In genomic region chr6:101086473-101086872, GRCh38 we compare ENCODE assay signal across 23 cellular contexts.
"Had no signal": no experiment of that assay in that cellular context is flagged by ENCODE, and none has a peak within 500 bp of the region (broad histone marks: within the 10 kb centered on the region; RNA-seq: fewer than 3 reads in every experiment).

No MANE protein-coding gene starts in this region.

- H3K4me3 ChIP-seq: gastroesophageal sphincter, sigmoid colon, smooth muscle cell, stomach, vagina had no signal

- H3K9me3 Mint-ChIP-seq: type B pancreatic cell had no signal

- H3K4me3 Mint-ChIP-seq: activated CD4-positive, alpha-beta memory T cell treated with anti-CD3 and anti-CD28 coated beads for 36 hours; activated naive CD8-positive, alpha-beta T cell treated with anti-CD3 and anti-CD28 coated beads, Interleukin-2, amount 50 U/mL, for 24 hours; activated T-cell treated with anti-CD3 and anti-CD28 coated beads, Interleukin-2, amount 50 U/mL, for 72 hours; naive thymus-derived CD4-positive, alpha-beta T cell; stimulated activated memory B cell treated with anti-CD40 and anti-IgM and Interleukin-4, amounts not matched to agents 10 μg/mL and 1 μg/mL and 100 μg/mL, for 72 hours; type B pancreatic cell had no signal

- H3K4me1 ChIP-seq: gastroesophageal sphincter, sigmoid colon, stomach, vagina had no signal

- H3K27ac Mint-ChIP-seq: activated CD4-positive, alpha-beta memory T cell treated with anti-CD3 and anti-CD28 coated beads for 36 hours; activated naive CD8-positive, alpha-beta T cell treated with anti-CD3 and anti-CD28 coated beads, Interleukin-2, amount 50 U/mL, for 24 hours; activated T-cell treated with anti-CD3 and anti-CD28 coated beads, Interleukin-2, amount 50 U/mL, for 72 hours; naive thymus-derived CD4-positive, alpha-beta T cell; stimulated activated memory B cell treated with anti-CD40 and anti-IgM and Interleukin-4, amounts not matched to agents 10 μg/mL and 1 μg/mL and 100 μg/mL, for 72 hours; type B pancreatic cell had no signal

- H3K27ac ChIP-seq: epithelial cell of prostate, gastroesophageal sphincter, sigmoid colon, stomach, vagina had no signal

- H3K9me3 ChIP-seq: sigmoid colon, vagina had no signal

- H3K27me3 ChIP-seq: gastroesophageal sphincter, sigmoid colon, stomach, vagina had no signal

- ATAC-seq: activated naive CD8-positive, alpha-beta T cell treated with anti-CD3 and anti-CD28 coated beads, Interleukin-2, amount 50 U/mL, for 24 hours; activated T-cell treated with anti-CD3 and anti-CD28 coated beads, Interleukin-2, amount 50 U/mL, for 72 hours; gastroesophageal sphincter; left colon; naive thymus-derived CD4-positive, alpha-beta T cell; stimulated activated memory B cell treated with anti-CD40 and anti-IgM and Interleukin-4, amounts not matched to agents 10 μg/mL and 1 μg/mL and 100 μg/mL, for 72 hours had no signal

- H3K4me2 ChIP-seq: smooth muscle cell had no signal

- H3K4me1 Mint-ChIP-seq: activated naive CD8-positive, alpha-beta T cell treated with anti-CD3 and anti-CD28 coated beads, Interleukin-2, amount 50 U/mL, for 24 hours; naive thymus-derived CD4-positive, alpha-beta T cell; stimulated activated memory B cell treated with anti-CD40 and anti-IgM and Interleukin-4, amounts not matched to agents 10 μg/mL and 1 μg/mL and 100 μg/mL, for 72 hours had no signal

- DNase-seq: activated CD4-positive, alpha-beta memory T cell treated with anti-CD3 and anti-CD28 coated beads for 36 hours; activated CD4-positive, alpha-beta T cell treated with anti-CD3 and anti-CD28 coated beads for 4 hours; activated CD4-positive, CD25-positive, alpha-beta regulatory T cell; activated effector memory CD4-positive, alpha-beta T cell treated with Interleukin-2 at 50 U/mL for 16 hours; activated naive CD4-positive, alpha-beta T cell treated with anti-CD3 and anti-CD28 coated beads, Interleukin-2, amount 50 U/mL, for 16 hours; activated naive CD8-positive, alpha-beta T cell treated with anti-CD3 and anti-CD28 coated beads, Interleukin-2, amount 50 U/mL, for 24 hours; activated T-cell treated with anti-CD3 and anti-CD28 coated beads, Interleukin-2, amount 50 U/mL, for 72 hours; cerebellar nuclear complex; cortex of kidney; head of caudate nucleus; hypothalamus; left colon; naive thymus-derived CD4-positive, alpha-beta T cell; sigmoid colon; stimulated activated CD4-positive, alpha-beta T cell treated with anti-CD3 and anti-CD28 coated beads, Interleukin-15, amount 100 ng/mL, for 24 hours; stomach; T1000 had no signal

- H3K36me3 ChIP-seq: gastroesophageal sphincter, sigmoid colon, stomach, vagina had no signal

- H3K36me3 Mint-ChIP-seq: activated CD4-positive, alpha-beta memory T cell treated with anti-CD3 and anti-CD28 coated beads for 36 hours; stimulated activated memory B cell treated with anti-CD40 and anti-IgM and Interleukin-4, amounts not matched to agents 10 μg/mL and 1 μg/mL and 100 μg/mL, for 72 hours; type B pancreatic cell had no signal

- H3K27me3 Mint-ChIP-seq: activated CD4-positive, alpha-beta memory T cell treated with anti-CD3 and anti-CD28 coated beads for 36 hours; type B pancreatic cell had no signal
